ENCODE assay signal across 8 cellular contexts in the genomic region with DNA sequence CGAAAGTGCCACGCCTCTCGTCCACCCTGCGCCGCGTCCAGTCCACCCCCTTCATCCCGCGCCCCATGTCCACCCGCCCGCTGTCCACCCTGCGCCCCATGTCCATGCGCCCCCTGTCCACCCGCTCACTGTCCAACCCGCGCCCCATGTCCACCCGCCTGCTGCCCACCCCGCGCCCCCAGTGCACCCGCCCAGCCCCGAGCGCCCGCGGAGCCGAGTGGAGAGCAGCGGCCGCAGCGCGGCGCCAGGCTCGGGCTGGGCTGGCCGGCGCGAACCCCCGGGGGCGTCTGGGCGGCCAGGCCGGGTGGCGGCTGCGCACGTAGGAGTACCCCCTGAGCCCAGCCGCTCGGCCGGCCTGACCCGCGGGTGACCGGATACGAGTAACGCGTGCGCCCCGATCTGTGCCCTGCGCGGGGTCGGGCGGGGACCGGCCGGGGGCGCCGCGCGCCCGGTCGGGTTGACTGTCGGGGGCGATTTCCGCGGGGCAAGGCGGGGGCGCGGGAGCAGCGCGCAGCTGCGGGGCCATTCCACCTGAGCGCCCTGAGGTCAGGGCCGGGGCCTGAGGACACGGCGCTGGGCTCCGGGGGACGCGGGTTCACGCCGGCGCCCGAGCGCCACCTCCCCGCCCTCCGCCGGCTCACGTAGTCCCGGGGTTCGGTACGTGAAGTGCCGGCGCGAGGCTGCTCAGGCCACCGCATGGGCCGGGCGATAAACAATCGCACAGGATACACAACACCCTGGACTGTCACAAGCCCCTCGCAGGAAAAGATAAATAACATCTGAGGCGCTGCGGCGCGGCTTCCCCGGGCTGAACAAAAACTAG. TPM values are rescaled to one million over a fixed set of nuclear protein-coding genes. Genes with fewer than 3 reads are reported as not detected.
DNase-seq lines count a peak whose midpoint lies in the region; ATAC-seq and TF ChIP-seq lines count a peak whose summit lies in the region.

No MANE protein-coding gene starts in this region.

- H3K27me3 ChIP-seq in BLaER1 treated with 17β-estradiol and CSF1 and Interleukin-3, amounts not matched to agents 10 nM and 100 nM = peaks cover 48 to 65% (median 57%) of the 10 kb centered on the region in 11 experiments
- H3K27me3 ChIP-seq in dorsolateral prefrontal cortex = peaks cover 0 to 62% (median 31%) of the 10 kb centered on the region in 45 donors
- peaks cover 2% of the 10 kb centered on the region for H3K27me3 ChIP-seq in mesendoderm (ENCODE audit: insufficient read depth, low read length, poor library complexity)

- H4K5ac ChIP-seq in mesendoderm (ENCODE audit: low read length) = no peak overlapping the region

- H3K4me3 Mint-ChIP-seq in Calu3 (ENCODE audit: low read depth, unreplicated experiment) = no peak overlapping the region

- peak overlapping the region; percentile 17 for H4K8ac ChIP-seq in mesendoderm (ENCODE audit: low read depth, low read length)

- H2BK15ac ChIP-seq in mesendoderm (replicated peaks; ENCODE audit: low read depth) = no peak overlapping the region

- no peaks in the 10 kb centered on the region for H3K79me2 ChIP-seq in mesendoderm (ENCODE audit: control insufficient read depth, insufficient read depth, low read length)

- H3K56ac ChIP-seq in mesendoderm (ENCODE audit: low read length) = peak overlapping the region; percentile 77

- H3K9ac ChIP-seq in BLaER1 treated with 17β-estradiol and CSF1 and Interleukin-3, amounts not matched to agents 10 nM and 100 nM = peak overlapping the region; percentile 46 to 73 (median 67); a peak in 20 of 22 replicates
- peak overlapping the region; percentile 28 for H3K9ac ChIP-seq in mesendoderm (ENCODE audit: low read length)

- no peaks in the 10 kb centered on the region for H3K79me1 ChIP-seq in mesendoderm (ENCODE audit: low read length)

- no peak overlapping the region for H3K27ac Mint-ChIP-seq in Calu3 (ENCODE audit: unreplicated experiment)

- H3K4me2 ChIP-seq in BLaER1 treated with 17β-estradiol and CSF1 and Interleukin-3, amounts not matched to agents 10 nM and 100 nM = peak overlapping the region; percentile 78 to 97 (median 92)
- peak overlapping the region; percentile 72 for H3K4me2 ChIP-seq in mesendoderm (ENCODE audit: low read length)

- WGBS in mesendoderm (ENCODE audit: extremely low coverage, insufficient coverage, low lambda C conversion rate) = no CpG with 5 or more reads among the region's 105 CpGs
- under 1% methylated on average over 105 of the region's 105 CpGs for WGBS in urinary bladder

- peak overlapping the region; percentile 52 for H3K18ac ChIP-seq in mesendoderm (ENCODE audit: low read length)

- no peak overlapping the region for H2BK120ac ChIP-seq in mesendoderm (ENCODE audit: low read depth, low read length)

- peaks cover 10% of the 10 kb centered on the region for H3K27me3 Mint-ChIP-seq in Calu3 (ENCODE audit: unreplicated experiment)

- H3K27ac ChIP-seq in BLaER1 treated with 17β-estradiol and CSF1 and Interleukin-3, amounts not matched to agents 10 nM and 100 nM = peak overlapping the region in 6 of 11 experiments; percentile 16 to 52 (median 38); a peak in 10 of 22 replicates
- peak overlapping the region in 28 of 59 donors; percentile 6 to 76 (median 40) for H3K27ac ChIP-seq in dorsolateral prefrontal cortex
- H3K27ac ChIP-seq in mesendoderm (ENCODE audit: low read depth, low read length) = no peak overlapping the region
- H3K27ac ChIP-seq in urinary bladder (ENCODE audit: low read depth) = no peak overlapping the region

- intact Hi-C loops in dorsolateral prefrontal cortex (cut with DNase I) (loop anchor here in 1 of 2 donors (10.0 kb wide), 1 partner anchor 102 kb away; no protein-coding TSS in a partner anchor), Calu3 (cut with micrococcal nuclease; ENCODE audit: unreplicated experiment) (loop anchor here (5.0 kb wide), 1 partner anchor 105 kb away; no protein-coding TSS in a partner anchor)

- no peaks in the 10 kb centered on the region for H3K9me3 Mint-ChIP-seq in Calu3 (ENCODE audit: low read depth, unreplicated experiment)

- H3K4me1 ChIP-seq in BLaER1 treated with 17β-estradiol and CSF1 and Interleukin-3, amounts not matched to agents 10 nM and 100 nM = peaks cover 34 to 58% (median 54%) of the 10 kb centered on the region in 10 experiments
- H3K4me1 ChIP-seq in mesendoderm (ENCODE audit: control insufficient read depth, low read depth, low read length) (peaks cover 3% of the 10 kb centered on the region), urinary bladder (ENCODE audit: insufficient read depth) (no peaks in the 10 kb centered on the region)

- H3K23ac ChIP-seq in mesendoderm (ENCODE audit: low read length) = peak overlapping the region; percentile 30

- peaks cover 6% of the 10 kb centered on the region for H3K4me1 Mint-ChIP-seq in Calu3 (ENCODE audit: low read depth, unreplicated experiment)

- H3K4ac ChIP-seq in mesendoderm (ENCODE audit: low read depth, low read length) = no peak overlapping the region

- TF ChIP-seq CTCF in dorsolateral prefrontal cortex (IDR thresholded peaks at IDR 0.05 in 54 of 56, conservative IDR thresholded peaks at IDR 0.05 in 2 of 56; ENCODE audit: low read depth in 1 of 56, partially characterized antibody in 56 of 56) (no peak), Calu3 (IDR thresholded peaks at IDR 0.05; ENCODE audit: unreplicated experiment) (no peak)

- peak overlapping the region; percentile 54 to 75 (median 64) for H3K4me3 ChIP-seq in BLaER1 treated with 17β-estradiol and CSF1 and Interleukin-3, amounts not matched to agents 10 nM and 100 nM
- H3K4me3 ChIP-seq in dorsolateral prefrontal cortex (peak overlapping the region; percentile 17 to 70 (median 51)), mesendoderm (ENCODE audit: low read length) (peak overlapping the region; percentile 0), urinary bladder (ENCODE audit: low read depth, low read length) (peak overlapping the region; percentile 49)

- H2BK5ac ChIP-seq in mesendoderm (ENCODE audit: low read length) = no peak overlapping the region

- peaks cover 17 to 44% (median 38%) of the 10 kb centered on the region in 11 experiments for H3K9me3 ChIP-seq in BLaER1 treated with 17β-estradiol and CSF1 and Interleukin-3, amounts not matched to agents 10 nM and 100 nM (replicated peaks in 1 of 11)

- peaks cover 0 to 9% (median 3%) of the 10 kb centered on the region in 11 experiments; a peak in 1 of 22 replicates for H3K36me3 ChIP-seq in BLaER1 treated with 17β-estradiol and CSF1 and Interleukin-3, amounts not matched to agents 10 nM and 100 nM
- H3K36me3 ChIP-seq in mesendoderm (ENCODE audit: control insufficient read depth, insufficient read depth, low read length) (no peaks in the 10 kb centered on the region), urinary bladder (ENCODE audit: insufficient read depth) (no peaks in the 10 kb centered on the region)

- BruUV-seq in Calu3 (replicated peaks; lab: Mats Ljungman, UMichigan) = no TSS peak

- DNase-seq in dorsolateral prefrontal cortex (peak in 1 of 10 donors; percentile 29), mesendoderm (peak; percentile 44), Calu3 (no peak)

- CTCF ChIA-PET in Calu3 (lab: Charles Lee) = no interaction called here

- H3K36me3 Mint-ChIP-seq in Calu3 (ENCODE audit: insufficient read depth, unreplicated experiment) = no peaks in the 10 kb centered on the region

- H4K20me1 ChIP-seq in BLaER1 treated with 17β-estradiol and CSF1 and Interleukin-3, amounts not matched to agents 10 nM and 100 nM = peaks cover 0 to 4% (median 0%) of the 10 kb centered on the region in 11 experiments; a peak in 2 of 22 replicates

- no peak overlapping the region for H2AK5ac ChIP-seq in mesendoderm (ENCODE audit: low read length)

- peak; percentile 44 for ATAC-seq in HG03432 (IDR thresholded peaks at IDR 0.05; ENCODE audit: unreplicated experiment)
- ATAC-seq in HG02763 (IDR thresholded peaks at IDR 0.05; ENCODE audit: unreplicated experiment) = no peak
- ATAC-seq in HG02884 (IDR thresholded peaks at IDR 0.05; ENCODE audit: unreplicated experiment) = no peak

RNA-seq across cellular contexts. Expression of a gene that starts 37.5 kb away (rescaled TPM):
- 100 to 1,000 TPM in 2 of 120 experiments, 10 to 100 TPM in 118; 19.3 to 118 (median 47.2) TPM for total RNA-seq in dorsolateral prefrontal cortex
- 31.7 TPM for polyA plus RNA-seq in mesendoderm (2013, experiment 1 of 2)
- polyA plus RNA-seq in mesendoderm (2013, experiment 2 of 2) = 34.2 TPM
- total RNA-seq in urinary bladder = 37.5 TPM
- 20.3 TPM for polyA plus RNA-seq in urinary bladder
- total RNA-seq in Calu3 (2022) = not detected in 2 replicates

Comparison
In these comparisons a context has a peak if more than half of its experiments do, and no peak if none do; other contexts are left out.
1. H3K27ac ChIP-seq: peak in BLaER1 treated with 17β-estradiol and CSF1 and Interleukin-3, amounts not matched to agents 10 nM and 100 nM (6 of 11); none in mesendoderm (single experiment) and urinary bladder (single experiment).
2. H3K4me3 ChIP-seq: peak in every context shown above with its lines; median percentile 64 in BLaER1 treated with 17β-estradiol and CSF1 and Interleukin-3, amounts not matched to agents 10 nM and 100 nM; 51 in dorsolateral prefrontal cortex; 49 in urinary bladder; 0 in mesendoderm.
3. RNA of a gene that starts 37.5 kb away (total RNA-seq): 19.3 to 118 TPM in dorsolateral prefrontal cortex and 37.5 TPM in urinary bladder (single experiment); not detected in Calu3; every median in the first group is over 10 times any median in the second.